In genomic region chr7:99143853-99144672, GRCh38 we compare ENCODE assay signal across 8 cellular contexts. TPM values are rescaled to one million over a fixed set of nuclear protein-coding genes. Genes with fewer than 3 reads are reported as not detected.
A peak's percentile ranks its signal among the peaks of the same experiment; 100 is the strongest.
DNase-seq lines count a peak whose midpoint lies in the region; ATAC-seq and TF ChIP-seq lines count a peak whose summit lies in the region.

SMURF1 (minus strand) TSS chr7:99144108; CDS start chr7:99143780, 328 bp downstream.

- H3K4me1 Mint-ChIP-seq in CD8-positive, alpha-beta T cell (ENCODE audit: low read depth) = peaks cover 31% of the 10 kb centered on the region
- peaks cover 28% of the 10 kb centered on the region for H3K4me1 Mint-ChIP-seq in activated T-helper 2 cell treated with anti-CD3 and anti-CD28 coated beads, Interferon-gamma antibody, Interleukin-2, Interleukin-4, amounts not matched to agents 10 μg/mL and 5 μg/mL and 100 μg/mL, durations not matched to agents 14 hours and 24 hours and 36 hours (ENCODE audit: low read depth)
- peaks cover 36 to 37% of the 10 kb centered on the region in 2 donors for H3K4me1 Mint-ChIP-seq in natural killer cell

- no peaks in the 10 kb centered on the region for H3F3A ChIP-seq in PC-3 (ENCODE audit: low read length, unreplicated experiment)

- peaks cover 41% of the 10 kb centered on the region for H3K79me2 ChIP-seq in PC-3 (ENCODE audit: low read length)

- ATAC-seq in CD8-positive, alpha-beta T cell = peak; percentile 37
- peak; percentile 80 for ATAC-seq in GM19372 (IDR thresholded peaks at IDR 0.05; ENCODE audit: low read depth, unreplicated experiment)
- ATAC-seq in HG03520 (IDR thresholded peaks at IDR 0.05; ENCODE audit: unreplicated experiment) = peak; percentile 69
- ATAC-seq in PC-3 = peak; percentile 47
- peak; percentile 55 to 90 (median 71) for ATAC-seq in natural killer cell

- TSS peak; percentile 76 for BruUV-seq in PC-3 (replicated peaks; lab: Mats Ljungman, UMichigan)

- no peaks in the 10 kb centered on the region for H3K9me2 ChIP-seq in PC-3 (replicated peaks; ENCODE audit: low read length)

- H3K27me3 Mint-ChIP-seq in CD8-positive, alpha-beta T cell (ENCODE audit: low read depth) = no peaks in the 10 kb centered on the region
- no peaks in the 10 kb centered on the region for H3K27me3 Mint-ChIP-seq in activated T-helper 2 cell treated with anti-CD3 and anti-CD28 coated beads, Interferon-gamma antibody, Interleukin-2, Interleukin-4, amounts not matched to agents 10 μg/mL and 5 μg/mL and 100 μg/mL, durations not matched to agents 14 hours and 24 hours and 36 hours (ENCODE audit: low read depth)
- peaks cover 2 to 13% of the 10 kb centered on the region in 2 donors for H3K27me3 Mint-ChIP-seq in natural killer cell (ENCODE audit: low read depth in 2 of 2)

- H3K27ac Mint-ChIP-seq in CD8-positive, alpha-beta T cell = peak within 1 kb of the TSS; percentile 89
- peak within 1 kb of the TSS; percentile 83 for H3K27ac Mint-ChIP-seq in activated T-helper 2 cell treated with anti-CD3 and anti-CD28 coated beads, Interferon-gamma antibody, Interleukin-2, Interleukin-4, amounts not matched to agents 10 μg/mL and 5 μg/mL and 100 μg/mL, durations not matched to agents 14 hours and 24 hours and 36 hours
- peak within 1 kb of the TSS; percentile 94 to 95 for H3K27ac Mint-ChIP-seq in natural killer cell

- no peak for TF ChIP-seq CTCF in CD8-positive, alpha-beta T cell (IDR thresholded peaks at IDR 0.05)
- no peak for TF ChIP-seq CTCF in PC-3 (conservative IDR thresholded peaks at IDR 0.05; ENCODE audit: low read depth, low read length)
- TF ChIP-seq CTCF in natural killer cell (IDR thresholded peaks at IDR 0.05) = no peak

- H3K4me3 Mint-ChIP-seq in CD8-positive, alpha-beta T cell = peak within 1 kb of the TSS; percentile 93
- peak within 1 kb of the TSS; percentile 83 for H3K4me3 Mint-ChIP-seq in activated T-helper 2 cell treated with anti-CD3 and anti-CD28 coated beads, Interferon-gamma antibody, Interleukin-2, Interleukin-4, amounts not matched to agents 10 μg/mL and 5 μg/mL and 100 μg/mL, durations not matched to agents 14 hours and 24 hours and 36 hours (ENCODE audit: low read depth)
- peak within 1 kb of the TSS; percentile 96 for H3K4me3 Mint-ChIP-seq in natural killer cell

- H3K9me3 ChIP-seq in CD8-positive, alpha-beta T cell (ENCODE audit: low read length) = no peaks in the 10 kb centered on the region
- no peaks in the 10 kb centered on the region for H3K9me3 ChIP-seq in PC-3 (ENCODE audit: low read length)

- H3K9ac ChIP-seq in PC-3 (ENCODE audit: low read length) = peak within 1 kb of the TSS; percentile 90

- CTCF ChIA-PET in CD8-positive, alpha-beta T cell (lab: Charles Lee) = no interaction called here
- CTCF ChIA-PET in PC-3 (lab: Charles Lee) = no interaction called here

- POLR2A ChIA-PET in CD8-positive, alpha-beta T cell (lab: Charles Lee) = interaction anchor here (0.7 kb wide), 1 partner anchor 1553 kb away, joined by 3 read pairs; no protein-coding TSS in a partner anchor
- POLR2A ChIA-PET in PC-3 (lab: Charles Lee; ENCODE audit: unreplicated experiment) = no interaction called here

- peak within 1 kb of the TSS; percentile 85 for H3K4me3 ChIP-seq in CD8-positive, alpha-beta T cell (ENCODE audit: low read depth, low read length)
- peak within 1 kb of the TSS; percentile 88 for H3K4me3 ChIP-seq in PC-3 (ENCODE audit: low read length)

- no peaks in the 10 kb centered on the region for H3K27me3 ChIP-seq in CD8-positive, alpha-beta T cell (ENCODE audit: insufficient read depth, low read length)
- no peaks in the 10 kb centered on the region for H3K27me3 ChIP-seq in PC-3 (ENCODE audit: low read length)

- DNase-seq in CD8-positive, alpha-beta T cell = peak; percentile 41 to 86 (median 69)
- peak; percentile 66 for DNase-seq in PC-3
- peak; percentile 72 for DNase-seq in activated T-helper 2 cell treated with anti-CD3 and anti-CD28 coated beads, Interferon-gamma antibody, Interleukin-2, Interleukin-4, amounts not matched to agents 10 μg/mL and 5 μg/mL and 100 μg/mL, durations not matched to agents 14 hours and 24 hours and 36 hours (ENCODE audit: low spot score)
- DNase-seq in fibroblast of peridontal ligament (ENCODE audit: extremely low read depth) = peak; percentile 52
- peak; percentile 83 for DNase-seq in natural killer cell
- DNase-seq in stimulated activated naive CD4-positive, alpha-beta T cell (lab: John Stamatoyannopoulos, UW) = peak; percentile 45 to 88 (median 60)

- H3K4me2 ChIP-seq in PC-3 (ENCODE audit: low read length) = peak within 1 kb of the TSS; percentile 85

- peaks cover 30% of the 10 kb centered on the region for H4K20me1 ChIP-seq in PC-3 (ENCODE audit: low read length)

- H3K36me3 Mint-ChIP-seq in CD8-positive, alpha-beta T cell = peaks cover 5% of the 10 kb centered on the region
- H3K36me3 Mint-ChIP-seq in activated T-helper 2 cell treated with anti-CD3 and anti-CD28 coated beads, Interferon-gamma antibody, Interleukin-2, Interleukin-4, amounts not matched to agents 10 μg/mL and 5 μg/mL and 100 μg/mL, durations not matched to agents 14 hours and 24 hours and 36 hours (ENCODE audit: low read depth) = peaks cover 5% of the 10 kb centered on the region
- no peaks in the 10 kb centered on the region for H3K36me3 Mint-ChIP-seq in natural killer cell

- H2AFZ ChIP-seq in PC-3 (ENCODE audit: low read length) = peak within 1 kb of the TSS; percentile 74

- peaks cover 33% of the 10 kb centered on the region for H3K4me1 ChIP-seq in CD8-positive, alpha-beta T cell (ENCODE audit: insufficient read depth, low read length)
- H3K4me1 ChIP-seq in PC-3 (ENCODE audit: insufficient read depth, low read length) = peaks cover 51% of the 10 kb centered on the region

- H3K9me3 Mint-ChIP-seq in CD8-positive, alpha-beta T cell = no peaks in the 10 kb centered on the region
- no peaks in the 10 kb centered on the region for H3K9me3 Mint-ChIP-seq in activated T-helper 2 cell treated with anti-CD3 and anti-CD28 coated beads, Interferon-gamma antibody, Interleukin-2, Interleukin-4, amounts not matched to agents 10 μg/mL and 5 μg/mL and 100 μg/mL, durations not matched to agents 14 hours and 24 hours and 36 hours
- peaks cover 0 to 2% of the 10 kb centered on the region in 2 donors for H3K9me3 Mint-ChIP-seq in natural killer cell

- H3K27ac ChIP-seq in CD8-positive, alpha-beta T cell (ENCODE audit: low read depth, low read length) = peak within 1 kb of the TSS; percentile 74
- H3K27ac ChIP-seq in PC-3 (ENCODE audit: low read length) = peak within 1 kb of the TSS; percentile 65

- H3K36me3 ChIP-seq in CD8-positive, alpha-beta T cell (ENCODE audit: insufficient read depth, low read length) = no peaks in the 10 kb centered on the region
- H3K36me3 ChIP-seq in PC-3 (ENCODE audit: low read depth, low read length) = peaks cover 2% of the 10 kb centered on the region; the same call in 1 of the 2 replicates

- intact Hi-C loops in CD8-positive, alpha-beta T cell (cut with DNase I, micrococcal nuclease) = loop anchor here (1.0 to 10.0 kb wide), 8 partner anchors 157 to 859 kb away; partner anchors contain the start of genes ARPC1A (in 2 of the 2), TRRAP (in 2 of the 2), ARPC1B (in 1 of the 2) and BRI3 (in 1 of the 2)
- intact Hi-C loops in PC-3 (cut with micrococcal nuclease) (loop anchor here (2.0 to 5.0 kb wide), 5 partner anchors 41 to 183 kb away; partner anchors contain the start of gene ARPC1A), natural killer cell (cut with micrococcal nuclease) (loop anchor here (5.0 kb wide), 1 partner anchor 183 kb away; the partner anchor contains the start of gene ARPC1A)
- intact Hi-C loops in activated T-helper 2 cell treated with anti-CD3 and anti-CD28 coated beads, Interferon-gamma antibody, Interleukin-2, Interleukin-4, amounts not matched to agents 10 μg/mL and 5 μg/mL and 100 μg/mL, durations not matched to agents 14 hours and 24 hours and 36 hours (cut with micrococcal nuclease) = loop anchor here (2.0 to 5.0 kb wide), 2 partner anchors 41 to 183 kb away; partner anchors contain the start of gene ARPC1A

RNA-seq across cellular contexts. Expression of gene SMURF1, which starts in this region (rescaled TPM):
- 10 to 100 TPM; 42.5 to 44.8 TPM for total RNA-seq in CD8-positive, alpha-beta T cell
- total RNA-seq in PC-3 (2014; rRNA removed) (30.2 and 32.3 TPM in 2 replicates), natural killer cell (10 to 100 TPM; 33.3 to 34.7 (median 34.2) TPM)
- total RNA-seq in activated T-helper 2 cell treated with anti-CD3 and anti-CD28 coated beads, Interferon-gamma antibody, Interleukin-2, Interleukin-4, amounts not matched to agents 10 μg/mL and 5 μg/mL and 100 μg/mL, durations not matched to agents 14 hours and 24 hours and 36 hours = 12.4 and 13.5 TPM in 2 replicates

Comparison
In these comparisons a context has a peak if more than half of its experiments do, and no peak if none do; other contexts are left out.
1. Peak in every context shown above with its lines: DNase-seq, ATAC-seq, H3K4me3 ChIP-seq and H3K27ac ChIP-seq.